1 cellular context compared by ENCODE assay signal in genomic region chr12:55834400-55834799, GRCh38. TPM values are rescaled to one million over a fixed set of nuclear protein-coding genes. Genes with fewer than 3 reads are reported as not detected.
"Had no signal": no experiment of that assay in that cellular context is flagged by ENCODE, and none has a peak within 500 bp of the region (broad histone marks: within the 10 kb centered on the region; RNA-seq: fewer than 3 reads in every experiment).

No MANE protein-coding gene starts in this region.

RNA-seq across cellular contexts. Expression of gene MMP19, which starts 8.3 kb away (rescaled TPM):
- total RNA-seq: frontal cortex had no signal
